16 cellular contexts compared by ENCODE assay signal in the genomic region with DNA sequence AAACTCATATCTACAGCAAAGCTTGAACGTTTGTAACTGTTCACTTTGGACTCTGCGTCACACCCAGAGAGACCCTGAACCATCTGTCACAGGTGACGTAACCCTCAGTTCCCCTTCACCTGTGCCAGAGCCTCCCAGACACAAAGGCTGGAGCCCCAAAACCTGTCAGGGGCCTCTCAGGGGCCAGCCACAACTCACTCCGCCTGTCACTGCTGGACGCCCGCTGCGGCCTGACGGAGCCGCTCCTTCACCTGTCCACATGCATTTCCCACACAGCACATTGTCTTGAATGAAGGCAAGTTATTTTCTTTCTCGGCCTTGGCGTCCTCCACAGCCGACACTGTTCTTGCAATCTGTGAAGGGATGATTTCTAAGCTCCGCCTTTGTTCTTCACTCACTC. TPM values are rescaled to one million over a fixed set of nuclear protein-coding genes. Genes with fewer than 3 reads are reported as not detected.
DNase-seq lines count a peak whose midpoint lies in the region; ATAC-seq and TF ChIP-seq lines count a peak whose summit lies in the region.
"Had no signal": no experiment of that assay in that cellular context is flagged by ENCODE, and none has a peak within 500 bp of the region (broad histone marks: within the 10 kb centered on the region; RNA-seq: fewer than 3 reads in every experiment).

No MANE protein-coding gene starts in this region.

- H3K4me3 ChIP-seq in WERI-Rb-1 (ENCODE audit: low read depth, low read length) = peak overlapping the region; percentile 6; the same call in 1 of the 2 replicates
- H3K4me3 ChIP-seq: lower lobe of right lung had no signal

- H3K9me3 ChIP-seq in WERI-Rb-1 (ENCODE audit: severe bottlenecking) = no peaks in the 10 kb centered on the region
- H3K9me3 ChIP-seq: lower lobe of right lung had no signal

- H3K36me3 Mint-ChIP-seq in activated naive CD4-positive, alpha-beta T cell treated with anti-CD3 and anti-CD28 coated beads, Interleukin-2, amount 50 U/mL, for 24 hours = peaks cover 14% of the 10 kb centered on the region
- H3K36me3 Mint-ChIP-seq in effector memory CD8-positive, alpha-beta T cell (ENCODE audit: insufficient read depth) = peaks cover 48% of the 10 kb centered on the region
- H3K36me3 Mint-ChIP-seq in stimulated activated memory B cell treated with anti-CD40 and anti-IgM and Interleukin-4, amounts not matched to agents 10 μg/mL and 1 μg/mL and 100 μg/mL, for 72 hours = peaks cover 8% of the 10 kb centered on the region

- no peaks in the 10 kb centered on the region for H3K27me3 Mint-ChIP-seq in activated naive CD4-positive, alpha-beta T cell treated with anti-CD3 and anti-CD28 coated beads, Interleukin-2, amount 50 U/mL, for 24 hours
- no peaks in the 10 kb centered on the region for H3K27me3 Mint-ChIP-seq in effector memory CD8-positive, alpha-beta T cell
- no peaks in the 10 kb centered on the region for H3K27me3 Mint-ChIP-seq in stimulated activated memory B cell treated with anti-CD40 and anti-IgM and Interleukin-4, amounts not matched to agents 10 μg/mL and 1 μg/mL and 100 μg/mL, for 72 hours
- H3K27me3 Mint-ChIP-seq: naive B cell had no signal

- no peaks in the 10 kb centered on the region for H3K9me3 Mint-ChIP-seq in activated naive CD4-positive, alpha-beta T cell treated with anti-CD3 and anti-CD28 coated beads, Interleukin-2, amount 50 U/mL, for 24 hours
- no peaks in the 10 kb centered on the region for H3K9me3 Mint-ChIP-seq in effector memory CD8-positive, alpha-beta T cell
- no peaks in the 10 kb centered on the region for H3K9me3 Mint-ChIP-seq in stimulated activated memory B cell treated with anti-CD40 and anti-IgM and Interleukin-4, amounts not matched to agents 10 μg/mL and 1 μg/mL and 100 μg/mL, for 72 hours
- H3K9me3 Mint-ChIP-seq: naive B cell had no signal

- peak overlapping the region; percentile 97 for H3K27ac Mint-ChIP-seq in activated naive CD4-positive, alpha-beta T cell treated with anti-CD3 and anti-CD28 coated beads, Interleukin-2, amount 50 U/mL, for 24 hours
- H3K27ac Mint-ChIP-seq in effector memory CD8-positive, alpha-beta T cell = peak overlapping the region; percentile 88 to 89
- H3K27ac Mint-ChIP-seq in stimulated activated memory B cell treated with anti-CD40 and anti-IgM and Interleukin-4, amounts not matched to agents 10 μg/mL and 1 μg/mL and 100 μg/mL, for 72 hours = peak overlapping the region; percentile 28

- H3K36me3 ChIP-seq in WERI-Rb-1 = no peaks in the 10 kb centered on the region
- H3K36me3 ChIP-seq: lower lobe of right lung had no signal

- TF ChIP-seq CTCF in WERI-Rb-1 (IDR thresholded peaks at IDR 0.05; ENCODE audit: low read depth, low read length) = no peak

- peak overlapping the region; percentile 72 for H3K27ac ChIP-seq in WERI-Rb-1
- H3K27ac ChIP-seq: KMS-11, lower lobe of right lung had no signal

- no peaks in the 10 kb centered on the region for H3K27me3 ChIP-seq in WERI-Rb-1 (ENCODE audit: insufficient read depth, low read depth, severe bottlenecking)

- peaks cover 82% of the 10 kb centered on the region for H3K4me1 Mint-ChIP-seq in activated naive CD4-positive, alpha-beta T cell treated with anti-CD3 and anti-CD28 coated beads, Interleukin-2, amount 50 U/mL, for 24 hours
- H3K4me1 Mint-ChIP-seq in effector memory CD8-positive, alpha-beta T cell (ENCODE audit: low read depth in 2 of 2) = peaks cover 65 to 74% of the 10 kb centered on the region in 2 donors
- H3K4me1 Mint-ChIP-seq in stimulated activated memory B cell treated with anti-CD40 and anti-IgM and Interleukin-4, amounts not matched to agents 10 μg/mL and 1 μg/mL and 100 μg/mL, for 72 hours = peaks cover 83% of the 10 kb centered on the region

- H3K4me3 Mint-ChIP-seq in activated naive CD4-positive, alpha-beta T cell treated with anti-CD3 and anti-CD28 coated beads, Interleukin-2, amount 50 U/mL, for 24 hours = peak overlapping the region; percentile 73
- H3K4me3 Mint-ChIP-seq in effector memory CD8-positive, alpha-beta T cell = peak overlapping the region; percentile 77 to 79
- no peak overlapping the region for H3K4me3 Mint-ChIP-seq in stimulated activated memory B cell treated with anti-CD40 and anti-IgM and Interleukin-4, amounts not matched to agents 10 μg/mL and 1 μg/mL and 100 μg/mL, for 72 hours

- ATAC-seq in effector memory CD8-positive, alpha-beta T cell (replicated peaks) = no peak
- no peak for ATAC-seq in stimulated activated memory B cell treated with anti-CD40 and anti-IgM and Interleukin-4, amounts not matched to agents 10 μg/mL and 1 μg/mL and 100 μg/mL, for 72 hours
- no peak for ATAC-seq in HG02642 (IDR thresholded peaks at IDR 0.05; ENCODE audit: poor library complexity, unreplicated experiment)
- ATAC-seq: lower lobe of right lung had no signal

- no peak for DNase-seq in activated naive CD4-positive, alpha-beta T cell treated with anti-CD3 and anti-CD28 coated beads, Interleukin-2, amount 50 U/mL, for 16 hours
- peak; percentile 61 for DNase-seq in WERI-Rb-1
- DNase-seq in effector memory CD8-positive, alpha-beta T cell = no peak
- no peak for DNase-seq in NCI-H2227 (lab: John Stamatoyannopoulos, UW; ENCODE audit: unreplicated experiment)
- DNase-seq in occipital lobe (lab: John Stamatoyannopoulos, UW) = no peak
- DNase-seq: DMS 273 treated with DMSO at 0.1 percent for 48 hours, naive B cell, NCI-H1105 treated with DMSO at 0.1 percent for 48 hours had no signal

RNA-seq across cellular contexts. Expression of gene RASA3, which starts 7.9 kb away (rescaled TPM):
- total RNA-seq in occipital lobe = 14.2 TPM

RNA-seq across cellular contexts. Expression of gene CFAP97D2, which starts 54.6 kb away (rescaled TPM):
- not detected for total RNA-seq in occipital lobe
- total RNA-seq: activated CD8-positive, alpha-beta memory T cell treated with anti-CD3 and anti-CD28 coated beads for 36 hours; renal cortical epithelial cell; SK-MEL-5 had no signal

Comparison
In these comparisons a context has a peak if more than half of its experiments do, and no peak if none do; other contexts are left out.
1. H3K27ac Mint-ChIP-seq: peak in every context shown above with its lines; median percentile 97 in activated naive CD4-positive, alpha-beta T cell treated with anti-CD3 and anti-CD28 coated beads, Interleukin-2, amount 50 U/mL, for 24 hours; 88 in effector memory CD8-positive, alpha-beta T cell; 28 in stimulated activated memory B cell treated with anti-CD40 and anti-IgM and Interleukin-4, amounts not matched to agents 10 μg/mL and 1 μg/mL and 100 μg/mL, for 72 hours.